ENCODE assay signal across 22 cellular contexts in the genomic region with DNA sequence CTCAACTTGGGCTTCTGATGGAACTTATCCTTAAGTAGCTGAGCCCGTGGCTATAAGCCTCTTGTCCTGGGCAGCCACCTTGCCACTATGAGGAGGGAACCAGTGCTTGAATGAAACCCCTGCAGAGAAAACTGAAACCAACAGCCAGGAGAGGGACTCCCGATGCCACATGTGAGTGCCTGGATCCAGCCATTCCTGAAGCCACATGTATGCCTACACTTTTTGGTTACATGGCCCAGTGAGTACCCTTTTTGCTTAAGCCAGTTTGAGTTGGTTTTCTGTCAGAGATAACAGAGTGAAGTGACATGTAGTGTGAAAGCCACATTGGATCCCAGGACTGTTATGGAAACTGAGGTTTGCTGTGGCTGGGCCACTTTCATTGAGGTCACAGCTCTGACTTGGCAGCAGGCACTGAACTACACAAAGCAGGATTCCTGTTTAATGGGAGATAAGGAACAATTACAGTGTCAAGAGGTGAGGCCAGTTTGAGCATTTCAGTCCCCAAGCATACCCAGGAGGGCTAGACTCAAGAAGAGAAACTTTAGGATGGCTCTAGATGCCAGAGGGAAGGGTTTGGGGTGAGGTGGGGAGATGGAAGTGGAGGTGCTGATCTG.
"Had no signal": no experiment of that assay in that cellular context is flagged by ENCODE, and none has a peak within 500 bp of the region (broad histone marks: within the 10 kb centered on the region; RNA-seq: fewer than 3 reads in every experiment).

No MANE protein-coding gene starts in this region.

- H3K9me3 ChIP-seq: Peyer's patch had no signal

- H3K27ac ChIP-seq: brain microvascular endothelial cell, cardiac muscle cell had no signal

- DNase-seq: activated CD4-positive, alpha-beta T cell treated with anti-CD3 and anti-CD28 coated beads for 4 hours; activated CD8-positive, alpha-beta memory T cell treated with anti-CD3 and anti-CD28 coated beads, Interleukin-2, amount 50 U/mL, for 4 hours; activated CD8-positive, alpha-beta T cell treated with anti-CD3 and anti-CD28 coated beads for 36 hours; activated gamma-delta T cell treated with Interleukin-2 at 50 U/mL for 16 hours; activated naive CD4-positive, alpha-beta T cell treated with anti-CD3 and anti-CD28 coated beads, Interleukin-2, amount 10 ng/mL, durations not matched to agents 7 days and 5 days; activated naive CD8-positive, alpha-beta T cell treated with anti-CD3 and anti-CD28 coated beads for 36 hours; activated T-cell treated with anti-CD3 and anti-CD28 coated beads, Interleukin-2, amount 50 U/mL, for 72 hours; brain microvascular endothelial cell; Karpas-422; NCI-H1048; NCI-H1417; NCI-H1694; NCI-H2029; NCI-H2107; NCI-H2171 treated with DMSO at 0.1 percent for 48 hours; NCI-H345; NCI-H510A; NCI-H69; Peyer's patch; SHP77 treated with DMSO at 0.1 percent for 48 hours had no signal

- H3K4me1 ChIP-seq: Peyer's patch had no signal

- ATAC-seq: activated CD4-positive, CD25-positive, alpha-beta regulatory T cell treated with anti-CD3 and anti-CD28 coated beads, Interleukin-2, amount 50 U/mL, for 24 hours; activated CD8-positive, alpha-beta T cell treated with anti-CD3 and anti-CD28 coated beads for 36 hours; activated T-cell treated with anti-CD3 and anti-CD28 coated beads, Interleukin-2, amount 50 U/mL, for 72 hours had no signal

- H3K27me3 ChIP-seq: brain microvascular endothelial cell, cardiac muscle cell, Peyer's patch had no signal

- H3K36me3 ChIP-seq: brain microvascular endothelial cell, cardiac muscle cell, Peyer's patch had no signal

- H3K4me3 ChIP-seq: cardiac muscle cell, Peyer's patch had no signal
